In the genomic region with DNA sequence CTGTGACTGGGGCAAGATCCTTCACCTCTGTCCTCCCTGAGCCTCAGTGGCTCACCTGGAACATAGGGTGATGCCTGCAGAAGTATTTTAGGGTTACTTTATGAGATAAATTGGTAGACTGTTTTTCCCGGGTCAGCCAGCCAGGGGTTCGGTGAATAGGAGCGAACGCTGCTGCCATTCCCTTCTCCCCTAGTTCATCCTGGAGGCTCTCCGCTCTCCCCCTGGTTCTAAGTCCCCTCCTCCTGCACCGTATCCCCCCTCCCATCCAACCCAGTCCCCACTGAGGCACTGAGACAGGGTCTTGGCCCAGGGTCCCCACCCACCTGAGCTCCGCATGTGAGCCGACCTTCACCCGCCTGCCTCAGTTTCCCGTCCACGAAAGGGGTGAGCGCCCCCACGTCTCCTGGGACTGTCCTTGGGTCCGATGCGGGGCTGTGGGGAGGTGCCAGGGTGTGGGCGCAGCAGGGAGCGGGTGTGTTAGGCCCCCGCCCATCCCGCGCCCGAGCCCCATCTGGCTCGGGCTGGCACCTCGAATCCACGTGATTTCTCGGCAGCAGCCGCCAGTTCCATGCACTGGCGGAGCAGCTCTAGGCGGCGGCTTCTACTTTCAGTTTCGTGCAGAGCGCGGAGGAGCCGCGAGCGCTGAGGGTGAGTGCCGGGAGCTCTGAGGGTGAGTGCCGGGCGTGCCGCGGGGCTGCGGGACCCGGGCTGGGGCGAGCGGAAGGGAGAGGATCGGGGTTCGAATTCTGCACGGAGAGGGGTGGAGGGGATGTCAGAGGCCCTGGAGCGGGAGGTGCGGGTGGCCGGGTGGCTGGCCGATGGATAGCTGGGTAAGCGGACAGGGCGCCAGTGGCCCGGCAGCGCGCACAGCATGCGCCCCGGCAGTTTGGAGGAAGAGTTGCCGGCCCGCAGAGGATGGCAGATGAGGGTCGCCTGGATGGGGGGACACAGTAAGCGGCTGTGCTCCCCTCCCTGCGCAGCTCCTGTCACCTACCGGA, we compare ENCODE assay signal across 1 cellular context.
TF ChIP-seq lines count a peak whose summit lies in the region.

A gene with protein sequence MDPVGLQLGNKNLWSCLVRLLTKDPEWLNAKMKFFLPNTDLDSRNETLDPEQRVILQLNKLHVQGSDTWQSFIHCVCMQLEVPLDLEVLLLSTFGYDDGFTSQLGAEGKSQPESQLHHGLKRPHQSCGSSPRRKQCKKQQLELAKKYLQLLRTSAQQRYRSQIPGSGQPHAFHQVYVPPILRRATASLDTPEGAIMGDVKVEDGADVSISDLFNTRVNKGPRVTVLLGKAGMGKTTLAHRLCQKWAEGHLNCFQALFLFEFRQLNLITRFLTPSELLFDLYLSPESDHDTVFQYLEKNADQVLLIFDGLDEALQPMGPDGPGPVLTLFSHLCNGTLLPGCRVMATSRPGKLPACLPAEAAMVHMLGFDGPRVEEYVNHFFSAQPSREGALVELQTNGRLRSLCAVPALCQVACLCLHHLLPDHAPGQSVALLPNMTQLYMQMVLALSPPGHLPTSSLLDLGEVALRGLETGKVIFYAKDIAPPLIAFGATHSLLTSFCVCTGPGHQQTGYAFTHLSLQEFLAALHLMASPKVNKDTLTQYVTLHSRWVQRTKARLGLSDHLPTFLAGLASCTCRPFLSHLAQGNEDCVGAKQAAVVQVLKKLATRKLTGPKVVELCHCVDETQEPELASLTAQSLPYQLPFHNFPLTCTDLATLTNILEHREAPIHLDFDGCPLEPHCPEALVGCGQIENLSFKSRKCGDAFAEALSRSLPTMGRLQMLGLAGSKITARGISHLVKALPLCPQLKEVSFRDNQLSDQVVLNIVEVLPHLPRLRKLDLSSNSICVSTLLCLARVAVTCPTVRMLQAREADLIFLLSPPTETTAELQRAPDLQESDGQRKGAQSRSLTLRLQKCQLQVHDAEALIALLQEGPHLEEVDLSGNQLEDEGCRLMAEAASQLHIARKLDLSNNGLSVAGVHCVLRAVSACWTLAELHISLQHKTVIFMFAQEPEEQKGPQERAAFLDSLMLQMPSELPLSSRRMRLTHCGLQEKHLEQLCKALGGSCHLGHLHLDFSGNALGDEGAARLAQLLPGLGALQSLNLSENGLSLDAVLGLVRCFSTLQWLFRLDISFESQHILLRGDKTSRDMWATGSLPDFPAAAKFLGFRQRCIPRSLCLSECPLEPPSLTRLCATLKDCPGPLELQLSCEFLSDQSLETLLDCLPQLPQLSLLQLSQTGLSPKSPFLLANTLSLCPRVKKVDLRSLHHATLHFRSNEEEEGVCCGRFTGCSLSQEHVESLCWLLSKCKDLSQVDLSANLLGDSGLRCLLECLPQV (N-terminal part only) (plus strand): TSS at position 610 of the 998 bp plus-strand sequence. CDS start 31,156 bp downstream, outside the sequence.

TF ChIP-seq in H1, 55 proteins besides CTCF, POLR2A, EP300 and RAD21 (continues in another document):
- TF ChIP-seq SUZ12 (IDR thresholded peaks at IDR 0.05; ENCODE audit: low read length) (peak; percentile 38; the same call in 1 of the 2 replicates), CBX5 (IDR thresholded peaks at IDR 0.05; ENCODE audit: low read depth, low read length) (no peak), RNF2 (IDR thresholded peaks at IDR 0.05; ENCODE audit: borderline replicate concordance, low read depth, low read length, missing control alignments, poor library complexity, severe bottlenecking) (no peak), SP4 (IDR thresholded peaks at IDR 0.05; ENCODE audit: low read length) (no peak), EGR1 (IDR thresholded peaks at IDR 0.05; ENCODE audit: borderline replicate concordance, low read depth, low read length) (0 out of 2 replicates have a peak, but pooled peaks have one; percentile 52), HDAC6 (IDR thresholded peaks at IDR 0.05; ENCODE audit: low read depth, low read length) (no peak), JUN (IDR thresholded peaks at IDR 0.05; ENCODE audit: low read depth, low read length) (no peak), SP1 (IDR thresholded peaks at IDR 0.05; ENCODE audit: low read depth, low read length) (no peak), TCF12 (IDR thresholded peaks at IDR 0.05; ENCODE audit: low read depth, low read length) (no peak), JUND (IDR thresholded peaks at IDR 0.05; ENCODE audit: low read length) (no peak), CEBPB (IDR thresholded peaks at IDR 0.05; ENCODE audit: low read depth, low read length) (no peak), CHD1 (IDR thresholded peaks at IDR 0.05; ENCODE audit: low read depth, low read length) (no peak), KDM5A (IDR thresholded peaks at IDR 0.05; ENCODE audit: low read length) (no peak), POU5F1 (IDR thresholded peaks at IDR 0.05; ENCODE audit: low read depth, low read length) (no peak), ASH2L (IDR thresholded peaks at IDR 0.05; ENCODE audit: low read length) (peak; percentile 99), GTF2F1 (IDR thresholded peaks at IDR 0.05; ENCODE audit: borderline replicate concordance, low read depth, low read length) (no peak), RXRA (IDR thresholded peaks at IDR 0.05; ENCODE audit: insufficient read depth, low read depth, low read length) (no peak), FOSL1 (IDR thresholded peaks at IDR 0.05; ENCODE audit: insufficient read depth, low read depth, low read length) (no peak), NANOG (IDR thresholded peaks at IDR 0.05; ENCODE audit: insufficient read depth, low read depth, low read length, poor library complexity, severe bottlenecking) (no peak), CREB1 (IDR thresholded peaks at IDR 0.05) (0 out of 2 replicates have a peak, but pooled peaks have one; percentile 13), TAF7 (optimal IDR thresholded peaks at IDR 0.05; ENCODE audit: borderline replicate concordance, low read depth, low read length) (peak; percentile 68), CBX8 (IDR thresholded peaks at IDR 0.05; ENCODE audit: borderline replicate concordance, low read depth, low read length) (no peak), YY1 (IDR thresholded peaks at IDR 0.05; ENCODE audit: low read depth, low read length) (no peak), TAF1 (IDR thresholded peaks at IDR 0.05; ENCODE audit: low read depth, low read length) (peak; percentile 70), BRCA1 (IDR thresholded peaks at IDR 0.05; ENCODE audit: low read depth, low read length) (no peak), RBBP5 (IDR thresholded peaks at IDR 0.05; ENCODE audit: borderline replicate concordance, low read depth, low read length) (peak; percentile 86; the same call in 1 of the 2 replicates), SAP30 (IDR thresholded peaks at IDR 0.05; ENCODE audit: insufficient read depth, insufficient replicate concordance, low read length) (no peak), ZNF274 (IDR thresholded peaks at IDR 0.05; ENCODE audit: borderline replicate concordance, extremely low read depth, low read length) (no peak), BCL11A (IDR thresholded peaks at IDR 0.05; ENCODE audit: low read depth in 2 of 2, low read length in 2 of 2) (no peak), EZH2 (IDR thresholded peaks at IDR 0.05; ENCODE audit: low read depth, low read length, severe bottlenecking) (no peak), SIN3A (conservative IDR thresholded peaks at IDR 0.05 in 1 of 2, IDR thresholded peaks at IDR 0.05 in 1 of 2; ENCODE audit: low read depth in 1 of 2, low read length in 2 of 2) (0 out of 4 replicates have a peak, but pooled peaks of 1 of the 2 experiments have one; percentile 62), TBP (IDR thresholded peaks at IDR 0.05; ENCODE audit: low read depth, low read length) (0 out of 2 replicates have a peak, but pooled peaks have one; percentile 16), SRF (IDR thresholded peaks at IDR 0.05; ENCODE audit: low read depth, low read length) (no peak), KDM4A (IDR thresholded peaks at IDR 0.05; ENCODE audit: low read depth, low read length, severe bottlenecking) (peak; percentile 83), KDM1A (IDR thresholded peaks at IDR 0.05; ENCODE audit: borderline replicate concordance, low read length) (peak; percentile 59; the same call in 1 of the 2 replicates), RFX5 (IDR thresholded peaks at IDR 0.05; ENCODE audit: borderline replicate concordance, low read depth, low read length) (no peak), SIX5 (IDR thresholded peaks at IDR 0.05; ENCODE audit: low read depth, low read length) (no peak), PHF8 (conservative IDR thresholded peaks at IDR 0.05; ENCODE audit: low read depth, low read length) (peak; percentile 40)
- TF ChIP-seq, protein P1, sequence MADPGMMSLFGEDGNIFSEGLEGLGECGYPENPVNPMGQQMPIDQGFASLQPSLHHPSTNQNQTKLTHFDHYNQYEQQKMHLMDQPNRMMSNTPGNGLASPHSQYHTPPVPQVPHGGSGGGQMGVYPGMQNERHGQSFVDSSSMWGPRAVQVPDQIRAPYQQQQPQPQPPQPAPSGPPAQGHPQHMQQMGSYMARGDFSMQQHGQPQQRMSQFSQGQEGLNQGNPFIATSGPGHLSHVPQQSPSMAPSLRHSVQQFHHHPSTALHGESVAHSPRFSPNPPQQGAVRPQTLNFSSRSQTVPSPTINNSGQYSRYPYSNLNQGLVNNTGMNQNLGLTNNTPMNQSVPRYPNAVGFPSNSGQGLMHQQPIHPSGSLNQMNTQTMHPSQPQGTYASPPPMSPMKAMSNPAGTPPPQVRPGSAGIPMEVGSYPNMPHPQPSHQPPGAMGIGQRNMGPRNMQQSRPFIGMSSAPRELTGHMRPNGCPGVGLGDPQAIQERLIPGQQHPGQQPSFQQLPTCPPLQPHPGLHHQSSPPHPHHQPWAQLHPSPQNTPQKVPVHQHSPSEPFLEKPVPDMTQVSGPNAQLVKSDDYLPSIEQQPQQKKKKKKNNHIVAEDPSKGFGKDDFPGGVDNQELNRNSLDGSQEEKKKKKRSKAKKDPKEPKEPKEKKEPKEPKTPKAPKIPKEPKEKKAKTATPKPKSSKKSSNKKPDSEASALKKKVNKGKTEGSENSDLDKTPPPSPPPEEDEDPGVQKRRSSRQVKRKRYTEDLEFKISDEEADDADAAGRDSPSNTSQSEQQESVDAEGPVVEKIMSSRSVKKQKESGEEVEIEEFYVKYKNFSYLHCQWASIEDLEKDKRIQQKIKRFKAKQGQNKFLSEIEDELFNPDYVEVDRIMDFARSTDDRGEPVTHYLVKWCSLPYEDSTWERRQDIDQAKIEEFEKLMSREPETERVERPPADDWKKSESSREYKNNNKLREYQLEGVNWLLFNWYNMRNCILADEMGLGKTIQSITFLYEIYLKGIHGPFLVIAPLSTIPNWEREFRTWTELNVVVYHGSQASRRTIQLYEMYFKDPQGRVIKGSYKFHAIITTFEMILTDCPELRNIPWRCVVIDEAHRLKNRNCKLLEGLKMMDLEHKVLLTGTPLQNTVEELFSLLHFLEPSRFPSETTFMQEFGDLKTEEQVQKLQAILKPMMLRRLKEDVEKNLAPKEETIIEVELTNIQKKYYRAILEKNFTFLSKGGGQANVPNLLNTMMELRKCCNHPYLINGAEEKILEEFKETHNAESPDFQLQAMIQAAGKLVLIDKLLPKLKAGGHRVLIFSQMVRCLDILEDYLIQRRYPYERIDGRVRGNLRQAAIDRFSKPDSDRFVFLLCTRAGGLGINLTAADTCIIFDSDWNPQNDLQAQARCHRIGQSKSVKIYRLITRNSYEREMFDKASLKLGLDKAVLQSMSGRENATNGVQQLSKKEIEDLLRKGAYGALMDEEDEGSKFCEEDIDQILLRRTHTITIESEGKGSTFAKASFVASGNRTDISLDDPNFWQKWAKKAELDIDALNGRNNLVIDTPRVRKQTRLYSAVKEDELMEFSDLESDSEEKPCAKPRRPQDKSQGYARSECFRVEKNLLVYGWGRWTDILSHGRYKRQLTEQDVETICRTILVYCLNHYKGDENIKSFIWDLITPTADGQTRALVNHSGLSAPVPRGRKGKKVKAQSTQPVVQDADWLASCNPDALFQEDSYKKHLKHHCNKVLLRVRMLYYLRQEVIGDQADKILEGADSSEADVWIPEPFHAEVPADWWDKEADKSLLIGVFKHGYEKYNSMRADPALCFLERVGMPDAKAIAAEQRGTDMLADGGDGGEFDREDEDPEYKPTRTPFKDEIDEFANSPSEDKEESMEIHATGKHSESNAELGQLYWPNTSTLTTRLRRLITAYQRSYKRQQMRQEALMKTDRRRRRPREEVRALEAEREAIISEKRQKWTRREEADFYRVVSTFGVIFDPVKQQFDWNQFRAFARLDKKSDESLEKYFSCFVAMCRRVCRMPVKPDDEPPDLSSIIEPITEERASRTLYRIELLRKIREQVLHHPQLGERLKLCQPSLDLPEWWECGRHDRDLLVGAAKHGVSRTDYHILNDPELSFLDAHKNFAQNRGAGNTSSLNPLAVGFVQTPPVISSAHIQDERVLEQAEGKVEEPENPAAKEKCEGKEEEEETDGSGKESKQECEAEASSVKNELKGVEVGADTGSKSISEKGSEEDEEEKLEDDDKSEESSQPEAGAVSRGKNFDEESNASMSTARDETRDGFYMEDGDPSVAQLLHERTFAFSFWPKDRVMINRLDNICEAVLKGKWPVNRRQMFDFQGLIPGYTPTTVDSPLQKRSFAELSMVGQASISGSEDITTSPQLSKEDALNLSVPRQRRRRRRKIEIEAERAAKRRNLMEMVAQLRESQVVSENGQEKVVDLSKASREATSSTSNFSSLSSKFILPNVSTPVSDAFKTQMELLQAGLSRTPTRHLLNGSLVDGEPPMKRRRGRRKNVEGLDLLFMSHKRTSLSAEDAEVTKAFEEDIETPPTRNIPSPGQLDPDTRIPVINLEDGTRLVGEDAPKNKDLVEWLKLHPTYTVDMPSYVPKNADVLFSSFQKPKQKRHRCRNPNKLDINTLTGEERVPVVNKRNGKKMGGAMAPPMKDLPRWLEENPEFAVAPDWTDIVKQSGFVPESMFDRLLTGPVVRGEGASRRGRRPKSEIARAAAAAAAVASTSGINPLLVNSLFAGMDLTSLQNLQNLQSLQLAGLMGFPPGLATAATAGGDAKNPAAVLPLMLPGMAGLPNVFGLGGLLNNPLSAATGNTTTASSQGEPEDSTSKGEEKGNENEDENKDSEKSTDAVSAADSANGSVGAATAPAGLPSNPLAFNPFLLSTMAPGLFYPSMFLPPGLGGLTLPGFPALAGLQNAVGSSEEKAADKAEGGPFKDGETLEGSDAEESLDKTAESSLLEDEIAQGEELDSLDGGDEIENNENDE (IDR thresholded peaks at IDR 0.05; ENCODE audit: insufficient replicate concordance, low read length) = no peak
- TF ChIP-seq, protein P2, sequence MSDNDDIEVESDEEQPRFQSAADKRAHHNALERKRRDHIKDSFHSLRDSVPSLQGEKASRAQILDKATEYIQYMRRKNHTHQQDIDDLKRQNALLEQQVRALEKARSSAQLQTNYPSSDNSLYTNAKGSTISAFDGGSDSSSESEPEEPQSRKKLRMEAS (IDR thresholded peaks at IDR 0.05) = peak; percentile 77; the same call in 1 of the 2 replicates
- TF ChIP-seq, protein P3, sequence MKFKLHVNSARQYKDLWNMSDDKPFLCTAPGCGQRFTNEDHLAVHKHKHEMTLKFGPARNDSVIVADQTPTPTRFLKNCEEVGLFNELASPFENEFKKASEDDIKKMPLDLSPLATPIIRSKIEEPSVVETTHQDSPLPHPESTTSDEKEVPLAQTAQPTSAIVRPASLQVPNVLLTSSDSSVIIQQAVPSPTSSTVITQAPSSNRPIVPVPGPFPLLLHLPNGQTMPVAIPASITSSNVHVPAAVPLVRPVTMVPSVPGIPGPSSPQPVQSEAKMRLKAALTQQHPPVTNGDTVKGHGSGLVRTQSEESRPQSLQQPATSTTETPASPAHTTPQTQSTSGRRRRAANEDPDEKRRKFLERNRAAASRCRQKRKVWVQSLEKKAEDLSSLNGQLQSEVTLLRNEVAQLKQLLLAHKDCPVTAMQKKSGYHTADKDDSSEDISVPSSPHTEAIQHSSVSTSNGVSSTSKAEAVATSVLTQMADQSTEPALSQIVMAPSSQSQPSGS (IDR thresholded peaks at IDR 0.05; ENCODE audit: low read length) = no peak
- TF ChIP-seq, protein P4, sequence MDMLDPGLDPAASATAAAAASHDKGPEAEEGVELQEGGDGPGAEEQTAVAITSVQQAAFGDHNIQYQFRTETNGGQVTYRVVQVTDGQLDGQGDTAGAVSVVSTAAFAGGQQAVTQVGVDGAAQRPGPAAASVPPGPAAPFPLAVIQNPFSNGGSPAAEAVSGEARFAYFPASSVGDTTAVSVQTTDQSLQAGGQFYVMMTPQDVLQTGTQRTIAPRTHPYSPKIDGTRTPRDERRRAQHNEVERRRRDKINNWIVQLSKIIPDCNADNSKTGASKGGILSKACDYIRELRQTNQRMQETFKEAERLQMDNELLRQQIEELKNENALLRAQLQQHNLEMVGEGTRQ (IDR thresholded peaks at IDR 0.05; ENCODE audit: low read length) = no peak
